16 cellular contexts compared by ENCODE assay signal in genomic region chr11:22208151-22208858, GRCh38. TPM values are rescaled to one million over a fixed set of nuclear protein-coding genes. Genes with fewer than 3 reads are reported as not detected.
A peak's percentile ranks its signal among the peaks of the same experiment; 100 is the strongest.
DNase-seq lines count a peak whose midpoint lies in the region; ATAC-seq, FAIRE-seq and TF ChIP-seq lines count a peak whose summit lies in the region.
"Had no signal": no experiment of that assay in that cellular context is flagged by ENCODE, and none has a peak within 500 bp of the region (broad histone marks: within the 10 kb centered on the region; RNA-seq: fewer than 3 reads in every experiment).

No MANE protein-coding gene starts in this region.

- TF ChIP-seq POLR2A in A549 (IDR thresholded peaks at IDR 0.05; ENCODE audit: low read length) = no peak
- no peak for TF ChIP-seq POLR2A in gastrocnemius medialis (IDR thresholded peaks at IDR 0.05)

- TF ChIP-seq RAD21 in A549 (conservative IDR thresholded peaks at IDR 0.05 in 1 of 2, IDR thresholded peaks at IDR 0.05 in 1 of 2) = no peak

- TF ChIP-seq CTCF in A549 (IDR thresholded peaks at IDR 0.05) = no peak
- TF ChIP-seq CTCF in right atrium auricular region (IDR thresholded peaks at IDR 0.05) = no peak
- no peak for TF ChIP-seq CTCF in gastrocnemius medialis (IDR thresholded peaks at IDR 0.05 in 4 of 5, conservative IDR thresholded peaks at IDR 0.05 in 1 of 5)
- TF ChIP-seq CTCF in WERI-Rb-1 (IDR thresholded peaks at IDR 0.05; ENCODE audit: low read depth, low read length) = no peak

- DNase-seq in A549 (ENCODE audit: low read depth in 1 of 2, low spot score in 1 of 2) (no peak), NCI-H69 (lab: John Stamatoyannopoulos, UW) (peak; percentile 12), right atrium auricular region (ENCODE audit: low spot score) (no peak), gastrocnemius medialis (no peak), NCI-H2171 (lab: John Stamatoyannopoulos, UW) (no peak), WERI-Rb-1 (no peak)
- no peak for DNase-seq in stimulated activated CD4-positive, alpha-beta T cell treated with anti-CD3 and anti-CD28 coated beads, Interleukin-12 subunit alpha, Interleukin-12 subunit beta, amount 100 ng/mL, for 4 hours
- DNase-seq: Caco-2; CD8-positive, alpha-beta memory T cell; DND-41; GF-D8; H7 had no signal

- intact Hi-C loops in gastrocnemius medialis (cut with DNase I; ENCODE audit: low total_unique reads) = no loop called here

- no peaks in the 10 kb centered on the region for H3K27me3 ChIP-seq in right atrium auricular region
- H3K27me3 ChIP-seq in gastrocnemius medialis = no peaks in the 10 kb centered on the region
- H3K27me3 ChIP-seq in WERI-Rb-1 (ENCODE audit: insufficient read depth, low read depth, severe bottlenecking) = no peaks in the 10 kb centered on the region
- H3K27me3 ChIP-seq: BLaER1 had no signal

- H3K4me1 ChIP-seq in A549 (no peaks in the 10 kb centered on the region), right atrium auricular region (peaks cover 0 to 14% of the 10 kb centered on the region in 2 donors), gastrocnemius medialis (peaks cover 52 to 59% of the 10 kb centered on the region in 2 donors)
- H3K4me1 ChIP-seq: BLaER1, Caco-2 had no signal

- CTCF ChIA-PET in A549 (lab: Yijun Ruan, JAX) = interaction anchor here (0.6 kb wide), 1 partner anchor 1941 kb away, joined by 3 read pairs; no protein-coding TSS in a partner anchor

- POLR2A ChIA-PET in A549 (lab: Yijun Ruan, JAX) = no interaction called here

- in situ Hi-C loops in gastrocnemius medialis (cut with MboI; ENCODE audit: low sequenced_read_pairs in 4 of 4) = no loop called here

- ATAC-seq in A549 (no peak), gastrocnemius medialis (peak; percentile 62 to 75)
- ATAC-seq: GM23338 had no signal

- no peak for TF ChIP-seq EP300 in A549 (IDR thresholded peaks at IDR 0.05)

- no peaks in the 10 kb centered on the region for H3K9me3 ChIP-seq in A549
- H3K9me3 ChIP-seq in right atrium auricular region = no peaks in the 10 kb centered on the region
- no peaks in the 10 kb centered on the region for H3K9me3 ChIP-seq in gastrocnemius medialis
- H3K9me3 ChIP-seq in WERI-Rb-1 (ENCODE audit: severe bottlenecking) = no peaks in the 10 kb centered on the region
- H3K9me3 ChIP-seq: BLaER1, Caco-2 had no signal

- WGBS in A549 (ENCODE audit: missing lambda C conversion rate) = 68% methylated on average over 3 of the region's 3 CpGs

- peak; percentile 63 for FAIRE-seq in A549 (lab: Jason Lieb, UNC)
- FAIRE-seq: GM18507 had no signal

- H3K36me3 ChIP-seq in right atrium auricular region (no peaks in the 10 kb centered on the region), gastrocnemius medialis (no peaks in the 10 kb centered on the region), WERI-Rb-1 (no peaks in the 10 kb centered on the region)
- H3K36me3 ChIP-seq: BLaER1 had no signal

- no peak overlapping the region for H3K27ac ChIP-seq in A549
- H3K27ac ChIP-seq in right atrium auricular region = peak overlapping the region; percentile 6 to 49
- peak overlapping the region; percentile 59 to 75 (median 64) for H3K27ac ChIP-seq in gastrocnemius medialis
- H3K27ac ChIP-seq in WERI-Rb-1 = no peak overlapping the region
- H3K27ac ChIP-seq: BLaER1, HL-60 had no signal

- no peak overlapping the region for H3K4me3 ChIP-seq in A549
- H3K4me3 ChIP-seq in right atrium auricular region = no peak overlapping the region
- peak overlapping the region; percentile 7 to 19 (median 13) for H3K4me3 ChIP-seq in gastrocnemius medialis
- H3K4me3 ChIP-seq in WERI-Rb-1 (ENCODE audit: low read depth, low read length) = no peak overlapping the region
- H3K4me3 ChIP-seq: BLaER1, GM23338 had no signal

- no peak overlapping the region for H3K4me2 ChIP-seq in A549
- H3K4me2 ChIP-seq: BLaER1, GM23338 had no signal

TF ChIP-seq in A549, 52 proteins besides CTCF, POLR2A, EP300 and RAD21:
- TF ChIP-seq TP53 (CRISPR knock-in tag; IDR thresholded peaks at IDR 0.05) (no peak), PHF8 (IDR thresholded peaks at IDR 0.05; ENCODE audit: borderline replicate concordance, low read depth) (no peak), HEYL (CRISPR knock-in tag; IDR thresholded peaks at IDR 0.05) (no peak), ZFP36 (IDR thresholded peaks at IDR 0.05; ENCODE audit: borderline replicate concordance, partially characterized antibody) (no peak), GATA3 (IDR thresholded peaks at IDR 0.05; ENCODE audit: borderline replicate concordance) (no peak), POLR2AphosphoS2 (conservative IDR thresholded peaks at IDR 0.05; ENCODE audit: low read length) (no peak), HOXB5 (CRISPR knock-in tag; IDR thresholded peaks at IDR 0.05) (no peak), HOXA7 (CRISPR knock-in tag; IDR thresholded peaks at IDR 0.05) (no peak), MYC (IDR thresholded peaks at IDR 0.05; ENCODE audit: borderline replicate concordance, low read length) (no peak), EHF (CRISPR knock-in tag; IDR thresholded peaks at IDR 0.05) (no peak), FOXS1 (CRISPR knock-in tag; IDR thresholded peaks at IDR 0.05) (no peak), RNF2 (IDR thresholded peaks at IDR 0.05; ENCODE audit: borderline replicate concordance, low read depth) (no peak)
- TF ChIP-seq, protein P1, sequence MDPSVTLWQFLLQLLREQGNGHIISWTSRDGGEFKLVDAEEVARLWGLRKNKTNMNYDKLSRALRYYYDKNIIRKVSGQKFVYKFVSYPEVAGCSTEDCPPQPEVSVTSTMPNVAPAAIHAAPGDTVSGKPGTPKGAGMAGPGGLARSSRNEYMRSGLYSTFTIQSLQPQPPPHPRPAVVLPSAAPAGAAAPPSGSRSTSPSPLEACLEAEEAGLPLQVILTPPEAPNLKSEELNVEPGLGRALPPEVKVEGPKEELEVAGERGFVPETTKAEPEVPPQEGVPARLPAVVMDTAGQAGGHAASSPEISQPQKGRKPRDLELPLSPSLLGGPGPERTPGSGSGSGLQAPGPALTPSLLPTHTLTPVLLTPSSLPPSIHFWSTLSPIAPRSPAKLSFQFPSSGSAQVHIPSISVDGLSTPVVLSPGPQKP (IDR thresholded peaks at IDR 0.05; ENCODE audit: low read depth, low read length) = no peak
- TF ChIP-seq, protein P2, sequence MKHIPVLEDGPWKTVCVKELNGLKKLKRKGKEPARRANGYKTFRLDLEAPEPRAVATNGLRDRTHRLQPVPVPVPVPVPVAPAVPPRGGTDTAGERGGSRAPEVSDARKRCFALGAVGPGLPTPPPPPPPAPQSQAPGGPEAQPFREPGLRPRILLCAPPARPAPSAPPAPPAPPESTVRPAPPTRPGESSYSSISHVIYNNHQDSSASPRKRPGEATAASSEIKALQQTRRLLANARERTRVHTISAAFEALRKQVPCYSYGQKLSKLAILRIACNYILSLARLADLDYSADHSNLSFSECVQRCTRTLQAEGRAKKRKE (CRISPR knock-in tag; IDR thresholded peaks at IDR 0.05; ENCODE audit: low read depth) = no peak

RNA-seq across cellular contexts. Expression of gene ANO5, which starts 15.4 kb away (rescaled TPM):
- polyA plus RNA-seq in A549 (2011; rRNA removed) = 8.6 and 12.9 TPM in 2 replicates
- polyA plus RNA-seq in A549 (2012; cell fraction: cytosol; rRNA removed) = 1.0 and 1.4 TPM in 2 replicates
- polyA plus RNA-seq in A549 (2012; cell fraction: nucleus; rRNA removed) = 2.1 and 2.3 TPM in 2 replicates
- polyA plus RNA-seq in A549 (2017; fragmentation: RNase III; extraction: RNeasy Plus Mini Kit Qiagen cat#74134 plus additional on column Dnase treatment) = 2.7 to 3.3 TPM (median 3.1 TPM) in 3 replicates
- polyA minus RNA-seq in A549 (2011; rRNA and poly(A)+ RNA removed) = 13.5 and 16.2 TPM in 2 replicates
- 10 to 100 TPM; 38.7 to 94.3 TPM for total RNA-seq in right atrium auricular region
- 10 to 100 TPM; 18.8 to 71.2 (median 35.4) TPM for total RNA-seq in gastrocnemius medialis
- total RNA-seq: Caco-2 had no signal
- polyA plus RNA-seq: CD8-positive, alpha-beta memory T cell had no signal

Comparison
In these comparisons a context has a peak if more than half of its experiments do, and no peak if none do; other contexts are left out.
1. ATAC-seq: peak in gastrocnemius medialis (2 of 2); none in A549 (0 of 2).
2. H3K27ac ChIP-seq: peak in right atrium auricular region (2 of 2) and gastrocnemius medialis (4 of 4); none in A549 (0 of 2) and WERI-Rb-1 (single experiment).
3. H3K4me3 ChIP-seq: peak in gastrocnemius medialis (4 of 4); none in A549 (single experiment), right atrium auricular region (0 of 2) and WERI-Rb-1 (single experiment).